Comparison of ENCODE assay signal across 9 cellular contexts in the genomic region with DNA sequence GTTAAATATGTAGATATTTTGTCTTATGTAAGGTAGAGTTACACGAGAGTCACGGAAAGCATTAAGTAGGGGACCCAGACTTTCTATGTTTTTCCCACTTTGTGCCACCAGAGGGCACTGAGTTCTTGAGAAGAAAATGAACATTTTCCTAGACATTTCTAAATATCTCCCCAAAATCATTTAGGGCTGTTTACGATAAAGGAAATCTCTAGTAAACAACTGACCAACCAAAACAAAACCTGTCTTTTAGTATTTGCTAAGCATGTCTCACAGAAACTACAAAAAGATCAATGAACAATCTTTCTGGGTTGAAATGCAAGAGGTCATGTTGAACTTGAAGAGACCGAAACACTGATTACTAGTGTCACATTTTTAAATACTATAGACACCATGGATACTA. TPM values are rescaled to one million over a fixed set of nuclear protein-coding genes. Genes with fewer than 3 reads are reported as not detected.
A peak's percentile ranks its signal among the peaks of the same experiment; 100 is the strongest.
DNase-seq lines count a peak whose midpoint lies in the region; ATAC-seq and TF ChIP-seq lines count a peak whose summit lies in the region.
"Had no signal": no experiment of that assay in that cellular context is flagged by ENCODE, and none has a peak within 500 bp of the region (broad histone marks: within the 10 kb centered on the region; RNA-seq: fewer than 3 reads in every experiment).

No MANE protein-coding gene starts in this region.

- peak; percentile 60 to 80 (median 75) for TF ChIP-seq CTCF in nephron (IDR thresholded peaks at IDR 0.05; ENCODE audit: unreplicated experiment in 3 of 3)

- DNase-seq in NCI-H748 (lab: John Stamatoyannopoulos, UW; ENCODE audit: unreplicated experiment) (peak; percentile 45), NCI-H748 treated with DMSO at 0.1 percent for 48 hours (lab: John Stamatoyannopoulos, UW) (no peak), HT1080 (ENCODE audit: low read depth) (peak; percentile 40), T1000 (lab: John Stamatoyannopoulos, UW) (peak; percentile 16)
- DNase-seq in effector CD8-positive, alpha-beta T cell (lab: John Stamatoyannopoulos, UW): peak; percentile 1

- no peaks in the 10 kb centered on the region for H3K4me1 Mint-ChIP-seq in nephron

- ATAC-seq in GM19328 (IDR thresholded peaks at IDR 0.05; ENCODE audit: unreplicated experiment): peak; percentile 73
- no peak for ATAC-seq in HG03097 (IDR thresholded peaks at IDR 0.05; ENCODE audit: low FRiP score, unreplicated experiment)

- H3K36me3 Mint-ChIP-seq in nephron (ENCODE audit: low read depth): no peaks in the 10 kb centered on the region

- H3K4me3 Mint-ChIP-seq in nephron: no peak overlapping the region

- no peak overlapping the region for H3K27ac Mint-ChIP-seq in nephron

- no peaks in the 10 kb centered on the region for H3K9me3 Mint-ChIP-seq in nephron

- no peaks in the 10 kb centered on the region for H3K27me3 Mint-ChIP-seq in nephron (ENCODE audit: low read depth)

RNA-seq across cellular contexts. Expression of gene POU1F1, which starts 16.1 kb away (rescaled TPM):
- total RNA-seq in HT1080 (2014; rRNA removed; shearing (Covaris generic)): not detected in 2 replicates
- polyA plus RNA-seq in HT1080 (2015; cell fraction: cytosol; rRNA removed): not detected in 2 replicates
- polyA plus RNA-seq in HT1080 (2015; cell fraction: nucleus; rRNA removed): not detected in 2 replicates
- total RNA-seq: lung had no signal
- polyA plus RNA-seq: lung had no signal

RNA-seq across cellular contexts. Expression of gene CHMP2B, which starts 33.2 kb away (rescaled TPM):
- total RNA-seq in HT1080 (2014; rRNA removed; shearing (Covaris generic)): 13.1 and 20.4 TPM in 2 replicates
- 32.2 and 39.7 TPM in 2 replicates for polyA plus RNA-seq in HT1080 (2015; cell fraction: cytosol; rRNA removed)
- 28.3 TPM in 2 replicates for polyA plus RNA-seq in HT1080 (2015; cell fraction: nucleus; rRNA removed)
